In genomic region chr19:16441661-16442071, GRCh38 we compare ENCODE assay signal across 8 cellular contexts. TPM values are rescaled to one million over a fixed set of nuclear protein-coding genes. Genes with fewer than 3 reads are reported as not detected.
DNase-seq lines count a peak whose midpoint lies in the region; ATAC-seq and TF ChIP-seq lines count a peak whose summit lies in the region.

No MANE protein-coding gene starts in this region.

- CTCF ChIA-PET in MCF 10A (lab: Yijun Ruan, JAX), result interaction anchor here (0.6 to 1.1 kb wide), 5 partner anchors 10 to 376 kb away, joined by 3 to 4 read pairs (median 3); no protein-coding TSS in a partner anchor

- peak; percentile 73 for ATAC-seq in stimulated activated naive CD8-positive, alpha-beta T cell treated with anti-CD3 and anti-CD28 coated beads, Interleukin-15, amount 100 ng/mL, for 72 hours
- no peak for ATAC-seq in HG02571 (IDR thresholded peaks at IDR 0.05; ENCODE audit: unreplicated experiment)

- POLR2A ChIA-PET in MCF 10A (lab: Yijun Ruan, JAX), result no interaction called here

- no peak overlapping the region for H3K27ac Mint-ChIP-seq in MCF 10A (ENCODE audit: low read depth, unreplicated experiment)
- no peak overlapping the region for H3K27ac Mint-ChIP-seq in stimulated activated naive CD8-positive, alpha-beta T cell treated with anti-CD3 and anti-CD28 coated beads, Interleukin-15, amount 100 ng/mL, for 72 hours

- TF ChIP-seq CTCF in MCF 10A (IDR thresholded peaks at IDR 0.05; ENCODE audit: unreplicated experiment) (peak; percentile 46), breast epithelium (IDR thresholded peaks at IDR 0.05) (no peak), foreskin fibroblast (IDR thresholded peaks at IDR 0.05; ENCODE audit: low read depth, low read length) (peak; percentile 41)

- H3K4me3 ChIP-seq in breast epithelium (no peak overlapping the region), SJCRH30 (no peak overlapping the region), foreskin fibroblast (ENCODE audit: low read depth in 1 of 2, low read length in 2 of 2) (no peak overlapping the region)

- no peaks in the 10 kb centered on the region for H3K27me3 Mint-ChIP-seq in MCF 10A (ENCODE audit: insufficient read depth, unreplicated experiment)
- H3K27me3 Mint-ChIP-seq in stimulated activated naive CD8-positive, alpha-beta T cell treated with anti-CD3 and anti-CD28 coated beads, Interleukin-15, amount 100 ng/mL, for 72 hours, result no peaks in the 10 kb centered on the region

- no peak overlapping the region for H3K4me3 Mint-ChIP-seq in MCF 10A (ENCODE audit: unreplicated experiment)
- H3K4me3 Mint-ChIP-seq in stimulated activated naive CD8-positive, alpha-beta T cell treated with anti-CD3 and anti-CD28 coated beads, Interleukin-15, amount 100 ng/mL, for 72 hours, result no peak overlapping the region

- peaks cover 6% of the 10 kb centered on the region for H3K4me1 Mint-ChIP-seq in MCF 10A (ENCODE audit: insufficient read depth, unreplicated experiment)
- H3K4me1 Mint-ChIP-seq in stimulated activated naive CD8-positive, alpha-beta T cell treated with anti-CD3 and anti-CD28 coated beads, Interleukin-15, amount 100 ng/mL, for 72 hours, result peaks cover 35% of the 10 kb centered on the region

- no peaks in the 10 kb centered on the region for H3K36me3 ChIP-seq in breast epithelium
- peaks cover 15% of the 10 kb centered on the region for H3K36me3 ChIP-seq in SJCRH30

- H3K36me3 Mint-ChIP-seq in MCF 10A (ENCODE audit: insufficient read depth, unreplicated experiment), result peaks cover 54% of the 10 kb centered on the region

- BruUV-seq in MCF 10A (replicated peaks; lab: Mats Ljungman, UMichigan), result no TSS peak

- H3K9me3 ChIP-seq in breast epithelium, result no peaks in the 10 kb centered on the region
- no peaks in the 10 kb centered on the region for H3K9me3 ChIP-seq in SJCRH30 (replicated peaks)

- H3K9me3 Mint-ChIP-seq in MCF 10A (ENCODE audit: unreplicated experiment), result no peaks in the 10 kb centered on the region
- no peaks in the 10 kb centered on the region for H3K9me3 Mint-ChIP-seq in stimulated activated naive CD8-positive, alpha-beta T cell treated with anti-CD3 and anti-CD28 coated beads, Interleukin-15, amount 100 ng/mL, for 72 hours

- intact Hi-C loops in MCF 10A (cut with micrococcal nuclease) (loop anchor here (5.0 kb wide), 1 partner anchor 71 kb away; no protein-coding TSS in a partner anchor), breast epithelium (cut with DNase I; ENCODE audit: low total_unique reads) (no loop called here)

- no peak overlapping the region for H3K27ac ChIP-seq in breast epithelium
- no peak overlapping the region for H3K27ac ChIP-seq in SJCRH30

- no peak for TF ChIP-seq POLR2A in breast epithelium (IDR thresholded peaks at IDR 0.05)

- no peaks in the 10 kb centered on the region for H3K27me3 ChIP-seq in breast epithelium
- H3K27me3 ChIP-seq in SJCRH30, result no peaks in the 10 kb centered on the region

- DNase-seq in MCF 10A (ENCODE audit: unreplicated experiment) (peak; percentile 33), breast epithelium (ENCODE audit: low spot score in 2 of 2) (no peak), SJCRH30 (peak; percentile 43 to 62), foreskin fibroblast (no peak), GOT3 (lab: John Stamatoyannopoulos, UW) (no peak), T-helper 1 cell (no peak)
- DNase-seq in stimulated activated naive CD8-positive, alpha-beta T cell treated with anti-CD3 and anti-CD28 coated beads, Interleukin-15, amount 100 ng/mL, for 72 hours, result peak; percentile 12 to 47

- peaks cover 3 to 15% of the 10 kb centered on the region in 2 donors for H3K4me1 ChIP-seq in breast epithelium
- H3K4me1 ChIP-seq in SJCRH30, result peaks cover 6% of the 10 kb centered on the region

RNA-seq across cellular contexts. Expression of gene EPS15L1, which starts 30.1 kb away (rescaled TPM):
- 33.7 and 38.7 TPM in 2 replicates for total RNA-seq in MCF 10A (2022)
- 10 to 100 TPM; 17.3 to 40.2 (median 31.8) TPM for total RNA-seq in breast epithelium
- 15.6 and 20.1 TPM in 2 replicates for total RNA-seq in SJCRH30 (2014; rRNA removed; shearing (Covaris generic))

RNA-seq across cellular contexts. Expression of gene CALR3, which starts 54.3 kb away (rescaled TPM):
- total RNA-seq in MCF 10A (2022), result not detected in 2 replicates
- total RNA-seq in breast epithelium, result not detected
- not detected in 2 replicates for total RNA-seq in SJCRH30 (2014; rRNA removed; shearing (Covaris generic))

RNA-seq across cellular contexts. Expression of gene C19orf44, which starts 54.5 kb away (rescaled TPM):
- 9.0 and 9.2 TPM in 2 replicates for total RNA-seq in MCF 10A (2022)
- 10 to 100 TPM in 1 of 3 donors, 1 to 10 TPM in 2; 5.9 to 11.1 (median 6.4) TPM for total RNA-seq in breast epithelium
- 4.7 and 5.3 TPM in 2 replicates for total RNA-seq in SJCRH30 (2014; rRNA removed; shearing (Covaris generic))

Comparison
In these comparisons a context has a peak if more than half of its experiments do, and no peak if none do; other contexts are left out.
1. DNase-seq: peak in MCF 10A (single experiment), SJCRH30 (2 of 2) and stimulated activated naive CD8-positive, alpha-beta T cell treated with anti-CD3 and anti-CD28 coated beads, Interleukin-15, amount 100 ng/mL, for 72 hours (2 of 2); none in breast epithelium (0 of 2), foreskin fibroblast (0 of 2), GOT3 (single experiment) and T-helper 1 cell (0 of 5).
2. CTCF ChIP-seq: peak in MCF 10A (single experiment) and foreskin fibroblast (single experiment); none in breast epithelium (0 of 3).